In genomic region chr6:36598326-36598725, GRCh38 we compare ENCODE assay signal across 9 cellular contexts. TPM values are rescaled to one million over a fixed set of nuclear protein-coding genes. Genes with fewer than 3 reads are reported as not detected.
DNase-seq lines count a peak whose midpoint lies in the region; ATAC-seq and TF ChIP-seq lines count a peak whose summit lies in the region.
"Had no signal": no experiment of that assay in that cellular context is flagged by ENCODE, and none has a peak within 500 bp of the region (broad histone marks: within the 10 kb centered on the region; RNA-seq: fewer than 3 reads in every experiment).

No MANE protein-coding gene starts in this region.

- POLR2A ChIA-PET in CD8-positive, alpha-beta T cell (lab: Charles Lee) = interaction anchor here (0.6 to 10.2 kb wide), 9 partner anchors 9 to 168 kb away, joined by 3 to 141 read pairs (median 4); partner anchors contain the start of gene STK38
- POLR2A ChIA-PET in Panc1 (lab: Charles Lee) = interaction anchor here (0.6 to 1.0 kb wide), 7 partner anchors 11 to 579 kb away, joined by 3 to 6 read pairs (median 3); no protein-coding TSS in a partner anchor

- no TSS peak for BruUV-seq in Panc1 (replicated peaks; lab: Mats Ljungman, UMichigan)

- 4 to 10% (median 8%) methylated on average over 9 of the region's 9 CpGs for whole genome bisulfite sequencing in ovary, 3 donors

- no peaks in the 10 kb centered on the region for H3K27me3 ChIP-seq in CD8-positive, alpha-beta T cell (ENCODE audit: insufficient read depth, low read length)
- H3K27me3 ChIP-seq in Panc1 (ENCODE audit: control insufficient read depth, insufficient read depth, low read length) = no peaks in the 10 kb centered on the region
- H3K27me3 ChIP-seq in ovary = no peaks in the 10 kb centered on the region

- no peak for TF ChIP-seq EP300 in ovary (IDR thresholded peaks at IDR 0.05)

- H3K27me3 Mint-ChIP-seq in CD8-positive, alpha-beta T cell (ENCODE audit: low read depth) = no peaks in the 10 kb centered on the region

- H3K4me3 Mint-ChIP-seq in CD8-positive, alpha-beta T cell = peak overlapping the region; percentile 97

- H3K9me3 Mint-ChIP-seq in CD8-positive, alpha-beta T cell = no peaks in the 10 kb centered on the region

- intact Hi-C loops in CD8-positive, alpha-beta T cell (cut with DNase I, micrococcal nuclease) = loop anchor here (5.0 to 10.0 kb wide), 4 partner anchors 474 to 914 kb away; partner anchors contain the start of genes FKBP5 (in 1 of the 2), MAPK14 (in 1 of the 2) and PIM1 (in 1 of the 2)
- intact Hi-C loops in Panc1 (cut with micrococcal nuclease; ENCODE audit: unreplicated experiment) = no loop called here
- intact Hi-C loops in ovary (cut with DNase I) = loop anchor here in 2 of 4 donors (5.0 to 10.0 kb wide), 2 partner anchors 154 to 176 kb away; partner anchors contain the start of genes KCTD20 (in 1 of the 2) and PXT1 (in 1 of the 2)

- no peak for TF ChIP-seq POLR2A in ovary (IDR thresholded peaks at IDR 0.05)

- H3K27ac Mint-ChIP-seq in CD8-positive, alpha-beta T cell = peak overlapping the region; percentile 88

- H3K4me3 ChIP-seq in CD8-positive, alpha-beta T cell (ENCODE audit: low read depth, low read length) = peak overlapping the region; percentile 40
- H3K4me3 ChIP-seq in Panc1 (ENCODE audit: low read depth in 2 of 2, low read length in 2 of 2) (peak overlapping the region; percentile 98 to 99), epithelial cell of proximal tubule (ENCODE audit: low read depth, low read length) (peak overlapping the region; percentile 93), ovary (peak overlapping the region; percentile 32)

- CTCF ChIA-PET in CD8-positive, alpha-beta T cell (lab: Charles Lee) = interaction anchor here (0.9 to 4.8 kb wide), 6 partner anchors 10 to 175 kb away, joined by 3 to 22 read pairs (median 5); no protein-coding TSS in a partner anchor
- CTCF ChIA-PET in Panc1 (lab: Charles Lee) = no interaction called here

- no peak for DNase-seq in CD8-positive, alpha-beta T cell
- DNase-seq in Panc1 (ENCODE audit: low read depth, low spot score) = no peak
- DNase-seq in epithelial cell of proximal tubule (ENCODE audit: low read depth) = no peak
- peak in 1 of 5 donors; percentile 5 for DNase-seq in ovary
- DNase-seq in kidney glomerular epithelial cell (lab: John Stamatoyannopoulos, UW) = no peak
- DNase-seq in NCI-H2171 treated with DMSO at 0.1 percent for 48 hours (lab: John Stamatoyannopoulos, UW) = no peak
- DNase-seq in AG08396 (ENCODE audit: low spot score) = no peak
- DNase-seq: activated CD4-positive, alpha-beta T cell treated with anti-CD3 and anti-CD28 coated beads for 48 hours had no signal

- no peak for ATAC-seq in CD8-positive, alpha-beta T cell
- no peak for ATAC-seq in Panc1
- no peak for ATAC-seq in HG03159 (IDR thresholded peaks at IDR 0.05; ENCODE audit: unreplicated experiment)

- no peak for TF ChIP-seq CTCF in CD8-positive, alpha-beta T cell (IDR thresholded peaks at IDR 0.05)
- TF ChIP-seq CTCF in Panc1 (IDR thresholded peaks at IDR 0.05) = no peak
- TF ChIP-seq CTCF in epithelial cell of proximal tubule (conservative IDR thresholded peaks at IDR 0.05; ENCODE audit: low read depth, low read length) = no peak
- TF ChIP-seq CTCF in ovary (IDR thresholded peaks at IDR 0.05) = no peak

- H3K4me1 Mint-ChIP-seq in CD8-positive, alpha-beta T cell (ENCODE audit: low read depth) = peaks cover 70% of the 10 kb centered on the region

- peaks cover 68% of the 10 kb centered on the region for H3K4me1 ChIP-seq in CD8-positive, alpha-beta T cell (ENCODE audit: insufficient read depth, low read length)
- H3K4me1 ChIP-seq in Panc1 (ENCODE audit: control insufficient read depth, insufficient read depth, low read length) (peaks cover 48% of the 10 kb centered on the region), ovary (ENCODE audit: insufficient read depth) (peaks cover 16% of the 10 kb centered on the region)

- H3K36me3 ChIP-seq in CD8-positive, alpha-beta T cell (ENCODE audit: insufficient read depth, low read length) = peaks cover 63% of the 10 kb centered on the region
- peaks cover 78% of the 10 kb centered on the region for H3K36me3 ChIP-seq in Panc1 (ENCODE audit: control insufficient read depth, insufficient read depth, low read length)
- H3K36me3 ChIP-seq in ovary = no peaks in the 10 kb centered on the region

- no peak overlapping the region for H3K27ac ChIP-seq in CD8-positive, alpha-beta T cell (ENCODE audit: low read depth, low read length)
- H3K27ac ChIP-seq in Panc1 (ENCODE audit: low read length) (no peak overlapping the region), ovary (no peak overlapping the region)

- in situ Hi-C loops in Panc1 (cut with HindIII; ENCODE audit: low pct_unique_long_range_greater_than_20kb, low sequenced_read_pairs) = no loop called here

- no peaks in the 10 kb centered on the region for H3K9me3 ChIP-seq in CD8-positive, alpha-beta T cell (ENCODE audit: low read length)
- H3K9me3 ChIP-seq in Panc1 (ENCODE audit: control insufficient read depth, insufficient read depth, low read depth, low read length) (no peaks in the 10 kb centered on the region), ovary (no peaks in the 10 kb centered on the region)

- H3K36me3 Mint-ChIP-seq in CD8-positive, alpha-beta T cell = peaks cover 88% of the 10 kb centered on the region

RNA-seq across cellular contexts. Expression of gene SRSF3, which starts 4.2 kb away (rescaled TPM):
- total RNA-seq in CD8-positive, alpha-beta T cell = 100 to 1,000 TPM; 620 to 627 TPM
- total RNA-seq in Panc1 (2021; ENCODE audit: unreplicated experiment) = 356 TPM
- 270 TPM for polyA plus RNA-seq in Panc1 (2012; ENCODE audit: insufficient read length)
- total RNA-seq in epithelial cell of proximal tubule = 453 and 700 TPM in 2 replicates
- 100 to 1,000 TPM; 146 to 345 (median 280) TPM for total RNA-seq in ovary
- 100 to 1,000 TPM; 244 to 267 TPM for polyA plus RNA-seq in ovary

RNA-seq across cellular contexts. Expression of gene STK38, which starts 51.0 kb away (rescaled TPM):
- 10 to 100 TPM; 37.6 to 38.7 TPM for total RNA-seq in CD8-positive, alpha-beta T cell
- 44.7 TPM for total RNA-seq in Panc1 (2021; ENCODE audit: unreplicated experiment)
- polyA plus RNA-seq in Panc1 (2012; ENCODE audit: insufficient read length) = 26.8 TPM
- 18.3 and 21.5 TPM in 2 replicates for total RNA-seq in epithelial cell of proximal tubule
- total RNA-seq in ovary = 10 to 100 TPM in 6 of 7 donors, 1 to 10 TPM in 1; 8.9 to 24.2 (median 15.5) TPM
- 10 to 100 TPM in 1 of 2 donors, 1 to 10 TPM in 1; 9.0 to 35.4 TPM for polyA plus RNA-seq in ovary

Comparison
In these comparisons a context has a peak if more than half of its experiments do, and no peak if none do; other contexts are left out.
1. H3K4me3 ChIP-seq: peak in every context shown above with its lines; median percentile 98 in Panc1; 93 in epithelial cell of proximal tubule; 40 in CD8-positive, alpha-beta T cell; 32 in ovary.